In genomic region chr4:150363721-150364688, GRCh38 we compare ENCODE assay signal across 20 cellular contexts.
DNase-seq lines count a peak whose midpoint lies in the region; ATAC-seq and TF ChIP-seq lines count a peak whose summit lies in the region.
"Had no signal": no experiment of that assay in that cellular context is flagged by ENCODE, and none has a peak within 500 bp of the region (broad histone marks: within the 10 kb centered on the region; RNA-seq: fewer than 3 reads in every experiment).

No MANE protein-coding gene starts in this region.

- H3K4me3 ChIP-seq in KMS-11 (IDR thresholded peaks at IDR 0.05; ENCODE audit: insufficient read depth, low read depth, low read length): no peak overlapping the region
- H3K4me3 ChIP-seq: body of pancreas, gastroesophageal sphincter, left ventricle myocardium inferior, pancreas had no signal

- H3K4me1 ChIP-seq in KMS-11 (ENCODE audit: low read depth, poor library complexity, severe bottlenecking): peaks cover 25% of the 10 kb centered on the region
- H3K4me1 ChIP-seq: body of pancreas, left ventricle myocardium inferior, pancreas had no signal

- H3K27me3 ChIP-seq in KMS-11 (ENCODE audit: insufficient read depth, low read depth): no peaks in the 10 kb centered on the region
- H3K27me3 ChIP-seq: body of pancreas, gastroesophageal sphincter, pancreas had no signal

- CTCF ChIA-PET in T-cell (lab: Charles Lee): interaction anchor here in 1 of 2 donors (0.6 kb wide), 1 partner anchor 720 kb away, joined by 4 read pairs; no protein-coding TSS in a partner anchor

- DNase-seq in DMS79 treated with DMSO at 0.1 percent for 48 hours (lab: John Stamatoyannopoulos, UW) (peak; percentile 65), fibroblast of peridontal ligament (ENCODE audit: extremely low read depth) (peak; percentile 61), chondrocyte (ENCODE audit: low spot score) (no peak), T-cell (no peak)
- DNase-seq: activated CD4-positive, CD25-positive, alpha-beta regulatory T cell; activated CD8-positive, alpha-beta memory T cell treated with anti-CD3 and anti-CD28 coated beads, Interleukin-2, amount 10 ng/mL, durations not matched to agents 7 days and 5 days; activated gamma-delta T cell treated with Interleukin-2 at 50 U/mL for 16 hours; AML-193; body of pancreas; COR-L47; left ventricle myocardium inferior; pancreas; SHP77; stimulated activated CD4-positive, alpha-beta T cell treated with anti-CD3 and anti-CD28 coated beads, Interleukin-4, amount 100 ng/mL, for 24 hours; stimulated activated CD8-positive, alpha-beta memory T cell treated with anti-CD3 and anti-CD28 coated beads, Interleukin-4, amount 100 ng/mL, for 48 hours had no signal

- ATAC-seq in GM18517 (IDR thresholded peaks at IDR 0.05; ENCODE audit: unreplicated experiment) (peak; percentile 63), T-cell (replicated peaks in 1 of 4) (no peak), GM18520 (IDR thresholded peaks at IDR 0.05; ENCODE audit: unreplicated experiment) (no peak)
- ATAC-seq: activated CD8-positive, alpha-beta memory T cell treated with anti-CD3 and anti-CD28 coated beads, Interleukin-2, amount 10 ng/mL, durations not matched to agents 7 days and 5 days; body of pancreas; gastroesophageal sphincter; pancreas had no signal

- H3K27ac ChIP-seq in KMS-11: no peak overlapping the region
- H3K27ac ChIP-seq: body of pancreas, epithelial cell of prostate, gastroesophageal sphincter, left ventricle myocardium inferior, pancreas had no signal

- no peak for TF ChIP-seq CTCF in KMS-11 (conservative IDR thresholded peaks at IDR 0.05; ENCODE audit: low read depth, low read length)
- TF ChIP-seq CTCF in chondrocyte (IDR thresholded peaks at IDR 0.05): no peak

- H3K27me3 Mint-ChIP-seq in chondrocyte (ENCODE audit: low read depth) (no peaks in the 10 kb centered on the region), T-cell (no peaks in the 10 kb centered on the region)
- H3K27me3 Mint-ChIP-seq: activated CD8-positive, alpha-beta memory T cell treated with anti-CD3 and anti-CD28 coated beads, Interleukin-2, amount 10 ng/mL, durations not matched to agents 7 days and 5 days had no signal

- H3K4me2 ChIP-seq in KMS-11: peak overlapping the region; percentile 26; the same call in 1 of the 2 replicates

- H3K9me3 Mint-ChIP-seq in chondrocyte (ENCODE audit: low read depth): no peaks in the 10 kb centered on the region
- no peaks in the 10 kb centered on the region for H3K9me3 Mint-ChIP-seq in T-cell

- no peak overlapping the region for H2AFZ ChIP-seq in KMS-11 (ENCODE audit: low read depth)

- H3K9ac ChIP-seq in KMS-11: no peak overlapping the region

- H3K4me1 Mint-ChIP-seq in chondrocyte (ENCODE audit: low read depth) (peaks cover 7% of the 10 kb centered on the region), T-cell (peaks cover 0 to 9% (median 1%) of the 10 kb centered on the region in 3 donors)

- H3K4me3 Mint-ChIP-seq in chondrocyte (ENCODE audit: unreplicated experiment): no peak overlapping the region
- H3K4me3 Mint-ChIP-seq in T-cell: no peak overlapping the region
- H3K4me3 Mint-ChIP-seq: activated CD8-positive, alpha-beta memory T cell treated with anti-CD3 and anti-CD28 coated beads, Interleukin-2, amount 10 ng/mL, durations not matched to agents 7 days and 5 days had no signal

- H3K79me2 ChIP-seq in KMS-11 (ENCODE audit: insufficient read depth, low read depth): no peaks in the 10 kb centered on the region

- H3K36me3 ChIP-seq in KMS-11 (ENCODE audit: insufficient read depth): no peaks in the 10 kb centered on the region
- H3K36me3 ChIP-seq: gastroesophageal sphincter, left ventricle myocardium inferior, pancreas had no signal

- no peaks in the 10 kb centered on the region for H4K20me1 ChIP-seq in KMS-11 (ENCODE audit: insufficient read depth)

- POLR2A ChIA-PET in T-cell (lab: Charles Lee): no interaction called here

- H3K27ac Mint-ChIP-seq in chondrocyte (ENCODE audit: unreplicated experiment) (no peak overlapping the region), T-cell (no peak overlapping the region)
- H3K27ac Mint-ChIP-seq: activated CD8-positive, alpha-beta memory T cell treated with anti-CD3 and anti-CD28 coated beads, Interleukin-2, amount 10 ng/mL, durations not matched to agents 7 days and 5 days had no signal

- H3K36me3 Mint-ChIP-seq in chondrocyte (ENCODE audit: low read depth) (no peaks in the 10 kb centered on the region), T-cell (peaks cover 10% of the 10 kb centered on the region)
- H3K36me3 Mint-ChIP-seq: activated CD8-positive, alpha-beta memory T cell treated with anti-CD3 and anti-CD28 coated beads, Interleukin-2, amount 10 ng/mL, durations not matched to agents 7 days and 5 days had no signal

Comparison
In these comparisons a context has a peak if more than half of its experiments do, and no peak if none do; other contexts are left out.
1. DNase-seq: peak in DMS79 treated with DMSO at 0.1 percent for 48 hours (single experiment) and fibroblast of peridontal ligament (single experiment); none in chondrocyte (single experiment) and T-cell (0 of 34).